40 cellular contexts compared by ENCODE assay signal in the genomic region with DNA sequence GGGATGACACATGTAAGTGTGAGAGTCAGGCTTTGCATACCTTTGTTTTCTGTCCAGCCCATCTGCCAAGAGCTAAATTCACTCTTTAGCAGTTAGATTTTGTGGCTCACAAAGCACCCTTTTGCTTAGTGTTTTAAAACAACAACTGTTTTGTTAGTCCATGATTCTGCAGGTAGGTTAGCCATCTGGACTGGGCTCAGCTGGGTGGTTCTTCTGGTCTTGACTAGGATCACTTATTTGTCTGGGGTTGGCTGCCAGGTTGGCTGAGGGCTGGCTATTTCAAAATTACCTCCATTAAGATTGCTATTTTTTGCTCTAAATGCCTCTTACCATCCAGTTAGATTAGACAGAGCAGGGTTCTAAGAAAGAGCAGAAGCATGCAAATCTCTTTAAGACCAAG.
"Had no signal": no experiment of that assay in that cellular context is flagged by ENCODE, and none has a peak within 500 bp of the region (broad histone marks: within the 10 kb centered on the region; RNA-seq: fewer than 3 reads in every experiment).

No MANE protein-coding gene starts in this region.

- ATAC-seq: activated naive CD4-positive, alpha-beta T cell treated with anti-CD3 and anti-CD28 coated beads, Interleukin-2, amount 50 U/mL, for 72 hours; activated naive CD8-positive, alpha-beta T cell treated with anti-CD3 and anti-CD28 coated beads, Interleukin-2, amount 50 U/mL, for 24 hours; activated T-cell treated with anti-CD3 and anti-CD28 coated beads, Interleukin-2, amount 50 U/mL, for 4 hours; activated T-cell treated with anti-CD3 and anti-CD28 coated beads, Interleukin-2, amount 50 U/mL, for 72 hours; activated T-helper 17 cell treated with anti-CD3 and anti-CD28 coated beads, Interleukin-2, amount 50 U/mL, for 72 hours; body of pancreas had no signal

- H3K4me3 ChIP-seq: adrenal gland, ascending aorta, body of pancreas, breast epithelium, cardiac muscle cell had no signal

- H3K27me3 Mint-ChIP-seq: activated naive CD4-positive, alpha-beta T cell treated with anti-CD3 and anti-CD28 coated beads, Interleukin-2, amount 10 ng/mL, durations not matched to agents 7 days and 5 days; activated naive CD4-positive, alpha-beta T cell treated with anti-CD3 and anti-CD28 coated beads, Interleukin-2, amount 50 U/mL, for 24 hours; activated naive CD8-positive, alpha-beta T cell; activated naive CD8-positive, alpha-beta T cell treated with anti-CD3 and anti-CD28 coated beads for 36 hours; activated naive CD8-positive, alpha-beta T cell treated with anti-CD3 and anti-CD28 coated beads, Interleukin-2, amount 10 ng/mL, durations not matched to agents 7 days and 5 days; activated naive CD8-positive, alpha-beta T cell treated with anti-CD3 and anti-CD28 coated beads, Interleukin-2, amount 50 U/mL, for 24 hours; activated T-cell treated with anti-CD3 and anti-CD28 coated beads, Interleukin-2, amount 50 U/mL, for 24 hours; activated T-helper 17 cell treated with anti-CD3 and anti-CD28 coated beads, Interleukin-2, amount 50 U/mL, for 72 hours; central memory CD8-positive, alpha-beta T cell had no signal

- H3K27me3 ChIP-seq: adrenal gland, ascending aorta, body of pancreas, brain microvascular endothelial cell, breast epithelium, cardiac muscle cell had no signal

- H3K4me1 ChIP-seq: adrenal gland, ascending aorta, body of pancreas, breast epithelium had no signal

- H3K36me3 Mint-ChIP-seq: activated naive CD4-positive, alpha-beta T cell treated with anti-CD3 and anti-CD28 coated beads, Interleukin-2, amount 10 ng/mL, durations not matched to agents 7 days and 5 days; activated naive CD4-positive, alpha-beta T cell treated with anti-CD3 and anti-CD28 coated beads, Interleukin-2, amount 50 U/mL, for 24 hours; activated naive CD8-positive, alpha-beta T cell; activated naive CD8-positive, alpha-beta T cell treated with anti-CD3 and anti-CD28 coated beads for 36 hours; activated naive CD8-positive, alpha-beta T cell treated with anti-CD3 and anti-CD28 coated beads, Interleukin-2, amount 10 ng/mL, durations not matched to agents 7 days and 5 days; brain had no signal

- H3K4me1 Mint-ChIP-seq: activated naive CD4-positive, alpha-beta T cell treated with anti-CD3 and anti-CD28 coated beads, Interleukin-2, amount 10 ng/mL, durations not matched to agents 7 days and 5 days; activated naive CD4-positive, alpha-beta T cell treated with anti-CD3 and anti-CD28 coated beads, Interleukin-2, amount 50 U/mL, for 24 hours; activated naive CD8-positive, alpha-beta T cell treated with anti-CD3 and anti-CD28 coated beads for 36 hours; activated naive CD8-positive, alpha-beta T cell treated with anti-CD3 and anti-CD28 coated beads, Interleukin-2, amount 10 ng/mL, durations not matched to agents 7 days and 5 days; activated naive CD8-positive, alpha-beta T cell treated with anti-CD3 and anti-CD28 coated beads, Interleukin-2, amount 50 U/mL, for 24 hours; activated T-helper 17 cell treated with anti-CD3 and anti-CD28 coated beads, Interleukin-2, amount 50 U/mL, for 72 hours; central memory CD8-positive, alpha-beta T cell had no signal

- H3K27ac Mint-ChIP-seq: activated naive CD4-positive, alpha-beta T cell treated with anti-CD3 and anti-CD28 coated beads for 36 hours; activated naive CD4-positive, alpha-beta T cell treated with anti-CD3 and anti-CD28 coated beads, Interleukin-2, amount 10 ng/mL, durations not matched to agents 7 days and 5 days; activated naive CD4-positive, alpha-beta T cell treated with anti-CD3 and anti-CD28 coated beads, Interleukin-2, amount 50 U/mL, for 24 hours; activated naive CD4-positive, alpha-beta T cell treated with anti-CD3 and anti-CD28 coated beads, Interleukin-2, amount 50 U/mL, for 72 hours; activated naive CD8-positive, alpha-beta T cell; activated naive CD8-positive, alpha-beta T cell treated with anti-CD3 and anti-CD28 coated beads for 36 hours; activated naive CD8-positive, alpha-beta T cell treated with anti-CD3 and anti-CD28 coated beads, Interleukin-2, amount 10 ng/mL, durations not matched to agents 7 days and 5 days; activated naive CD8-positive, alpha-beta T cell treated with anti-CD3 and anti-CD28 coated beads, Interleukin-2, amount 50 U/mL, for 24 hours; activated T-cell treated with anti-CD3 and anti-CD28 coated beads, Interleukin-2, amount 50 U/mL, for 24 hours; activated T-cell treated with anti-CD3 and anti-CD28 coated beads, Interleukin-2, amount 50 U/mL, for 72 hours; activated T-helper 1 cell treated with anti-CD3 and anti-CD28 coated beads, Interleukin-12 subunit alpha, Interleukin-12 subunit beta, Interleukin-2, Interleukin-4 antibody, amounts not matched to agents 30 ng/mL and 10 ng/mL and 1 ng/mL, durations not matched to agents 14 hours and 24 hours and 36 hours; activated T-helper 17 cell treated with anti-CD3 and anti-CD28 coated beads, Interleukin-2, amount 50 U/mL, for 72 hours; activated T-helper 2 cell treated with anti-CD3 and anti-CD28 coated beads, Interferon-gamma antibody, Interleukin-2, Interleukin-4, amounts not matched to agents 10 μg/mL and 5 μg/mL and 100 μg/mL, durations not matched to agents 14 hours and 24 hours and 36 hours; brain had no signal

- H3K27ac ChIP-seq: adrenal gland, ascending aorta, body of pancreas, brain microvascular endothelial cell, breast epithelium, cardiac muscle cell had no signal

- H3K36me3 ChIP-seq: adrenal gland, ascending aorta, brain microvascular endothelial cell, breast epithelium, cardiac muscle cell had no signal

- H3K4me3 Mint-ChIP-seq: activated naive CD4-positive, alpha-beta T cell treated with anti-CD3 and anti-CD28 coated beads for 36 hours; activated naive CD4-positive, alpha-beta T cell treated with anti-CD3 and anti-CD28 coated beads, Interleukin-2, amount 10 ng/mL, durations not matched to agents 7 days and 5 days; activated naive CD4-positive, alpha-beta T cell treated with anti-CD3 and anti-CD28 coated beads, Interleukin-2, amount 50 U/mL, for 24 hours; activated naive CD8-positive, alpha-beta T cell; activated naive CD8-positive, alpha-beta T cell treated with anti-CD3 and anti-CD28 coated beads for 36 hours; activated naive CD8-positive, alpha-beta T cell treated with anti-CD3 and anti-CD28 coated beads, Interleukin-2, amount 10 ng/mL, durations not matched to agents 7 days and 5 days; activated naive CD8-positive, alpha-beta T cell treated with anti-CD3 and anti-CD28 coated beads, Interleukin-2, amount 50 U/mL, for 24 hours; activated T-cell treated with anti-CD3 and anti-CD28 coated beads, Interleukin-2, amount 50 U/mL, for 24 hours; activated T-cell treated with anti-CD3 and anti-CD28 coated beads, Interleukin-2, amount 50 U/mL, for 4 hours; activated T-cell treated with anti-CD3 and anti-CD28 coated beads, Interleukin-2, amount 50 U/mL, for 72 hours; activated T-helper 1 cell treated with anti-CD3 and anti-CD28 coated beads, Interleukin-12 subunit alpha, Interleukin-12 subunit beta, Interleukin-2, Interleukin-4 antibody, amounts not matched to agents 30 ng/mL and 10 ng/mL and 1 ng/mL, durations not matched to agents 14 hours and 24 hours and 36 hours; activated T-helper 17 cell treated with anti-CD3 and anti-CD28 coated beads, Interleukin-2, amount 50 U/mL, for 72 hours; brain; central memory CD8-positive, alpha-beta T cell had no signal

- DNase-seq: activated effector memory CD4-positive, alpha-beta T cell treated with anti-CD3 and anti-CD28 coated beads, Interleukin-2, amount 50 U/mL, for 16 hours; activated effector memory CD4-positive, alpha-beta T cell treated with Interleukin-2 at 50 U/mL for 16 hours; activated gamma-delta T cell; activated gamma-delta T cell treated with Interleukin-2 at 50 U/mL for 16 hours; activated naive CD4-positive, alpha-beta T cell; activated naive CD4-positive, alpha-beta T cell treated with anti-CD3 and anti-CD28 coated beads for 36 hours; activated naive CD4-positive, alpha-beta T cell treated with anti-CD3 and anti-CD28 coated beads, Interleukin-2, amount 10 ng/mL, durations not matched to agents 7 days and 5 days; activated naive CD4-positive, alpha-beta T cell treated with anti-CD3 and anti-CD28 coated beads, Interleukin-2, amount 50 U/mL, for 16 hours; activated naive CD4-positive, alpha-beta T cell treated with Interleukin-2 at 50 U/mL for 16 hours; activated naive CD8-positive, alpha-beta T cell treated with anti-CD3 and anti-CD28 coated beads for 36 hours; activated naive CD8-positive, alpha-beta T cell treated with anti-CD3 and anti-CD28 coated beads, Interleukin-2, amount 10 ng/mL, durations not matched to agents 7 days and 5 days; activated naive CD8-positive, alpha-beta T cell treated with anti-CD3 and anti-CD28 coated beads, Interleukin-2, amount 50 U/mL, for 24 hours; activated T-cell treated with anti-CD3 and anti-CD28 coated beads, Interleukin-2, amount 50 U/mL, for 1 hour; activated T-cell treated with anti-CD3 and anti-CD28 coated beads, Interleukin-2, amount 50 U/mL, for 24 hours; activated T-cell treated with anti-CD3 and anti-CD28 coated beads, Interleukin-2, amount 50 U/mL, for 4 hours; activated T-cell treated with anti-CD3 and anti-CD28 coated beads, Interleukin-2, amount 50 U/mL, for 48 hours; activated T-cell treated with anti-CD3 and anti-CD28 coated beads, Interleukin-2, amount 50 U/mL, for 72 hours; adrenal gland; amniotic stem cell; amygdala; anterior cingulate cortex; aorta; body of pancreas; brain microvascular endothelial cell; caudate nucleus; central memory CD4-positive, alpha-beta T cell; cerebellar nuclear complex had no signal

- FAIRE-seq: astrocyte, bronchial epithelial cell had no signal
